Comparison of ENCODE assay signal across 9 cellular contexts in genomic region chr2:101369100-101369499, GRCh38. TPM values are rescaled to one million over a fixed set of nuclear protein-coding genes. Genes with fewer than 3 reads are reported as not detected.
"Had no signal": no experiment of that assay in that cellular context is flagged by ENCODE, and none has a peak within 500 bp of the region (broad histone marks: within the 10 kb centered on the region; RNA-seq: fewer than 3 reads in every experiment).

No MANE protein-coding gene starts in this region.

- H3K36me3 ChIP-seq: HAP-1 had no signal

- H3K4me3 ChIP-seq: GM23248, HAP-1 had no signal

- ATAC-seq: HCT116, HepG2 had no signal

- H3K9me3 ChIP-seq: HAP-1 had no signal

- H3K9ac ChIP-seq: GM23248 had no signal

- FAIRE-seq: HepG2 had no signal

- H3K4me1 ChIP-seq: HAP-1 had no signal

- H3K27ac ChIP-seq: GM23248, HL-60 had no signal

- DNase-seq: GM23248, GOT3, H7, HFFc6 had no signal

RNA-seq across cellular contexts. Expression of gene CREG2, which starts 18.2 kb away (rescaled TPM):
- total RNA-seq: H4, HFFc6 had no signal
